Comparison of ENCODE assay signal across 8 cellular contexts in genomic region chr22:21837184-21837979, GRCh38. TPM values are rescaled to one million over a fixed set of nuclear protein-coding genes. Genes with fewer than 3 reads are reported as not detected.
DNase-seq lines count a peak whose midpoint lies in the region; ATAC-seq and TF ChIP-seq lines count a peak whose summit lies in the region.

No MANE protein-coding gene starts in this region.

- H3K27me3 ChIP-seq in duodenal mucosa (ENCODE audit: control insufficient read depth in 1 of 2, insufficient read depth in 2 of 2, low read length in 2 of 2), result no peaks in the 10 kb centered on the region

- H3K4me1 Mint-ChIP-seq in IgD-negative memory B cell (peaks cover 33 to 56% (median 43%) of the 10 kb centered on the region in 3 donors), T-cell (peaks cover 58 to 67% (median 65%) of the 10 kb centered on the region in 3 donors)

- H3K27me3 Mint-ChIP-seq in IgD-negative memory B cell, result no peaks in the 10 kb centered on the region
- H3K27me3 Mint-ChIP-seq in T-cell, result no peaks in the 10 kb centered on the region

- H3K36me3 ChIP-seq in duodenal mucosa (ENCODE audit: control insufficient read depth in 1 of 2, insufficient read depth in 2 of 2, low read length in 2 of 2), result no peaks in the 10 kb centered on the region

- no peak overlapping the region for H3K4me3 Mint-ChIP-seq in IgD-negative memory B cell
- no peak overlapping the region for H3K4me3 Mint-ChIP-seq in T-cell

- CTCF ChIA-PET in T-cell (lab: Charles Lee), result no interaction called here

- DNase-seq in medulla oblongata (ENCODE audit: extremely low spot score), result peak; percentile 41
- DNase-seq in NCI-H1436 (lab: John Stamatoyannopoulos, UW), result no peak
- no peak for DNase-seq in T-cell

- H3K4me3 ChIP-seq in duodenal mucosa (ENCODE audit: low read depth in 1 of 2, low read length in 2 of 2), result no peak overlapping the region

- H3K9me3 Mint-ChIP-seq in IgD-negative memory B cell (no peaks in the 10 kb centered on the region), T-cell (no peaks in the 10 kb centered on the region)

- peaks cover 13 to 16% of the 10 kb centered on the region in 2 donors for H3K4me1 ChIP-seq in duodenal mucosa (ENCODE audit: control insufficient read depth in 1 of 2, insufficient read depth in 2 of 2, low read length in 2 of 2)

- peak overlapping the region in 2 of 3 donors; percentile 79 to 80 for H3K27ac Mint-ChIP-seq in IgD-negative memory B cell
- peak overlapping the region in 1 of 2 donors; percentile 33 for H3K27ac Mint-ChIP-seq in T-cell

- no peak for TF ChIP-seq CTCF in 22Rv1 (IDR thresholded peaks at IDR 0.05)

- peak overlapping the region; percentile 54 for H3K27ac ChIP-seq in 22Rv1
- H3K27ac ChIP-seq in duodenal mucosa (ENCODE audit: low read depth, low read length), result peak overlapping the region; percentile 0

- no peaks in the 10 kb centered on the region for H3K9me3 ChIP-seq in duodenal mucosa (ENCODE audit: control insufficient read depth in 1 of 2, low read length in 2 of 2)

- POLR2A ChIA-PET in T-cell (lab: Charles Lee), result no interaction called here

- H3K36me3 Mint-ChIP-seq in IgD-negative memory B cell, result peaks cover 3% of the 10 kb centered on the region
- peaks cover 3% of the 10 kb centered on the region for H3K36me3 Mint-ChIP-seq in T-cell

- no peak overlapping the region for H3K9ac ChIP-seq in duodenal mucosa (ENCODE audit: low read depth in 1 of 2, low read length in 2 of 2)

- no peak for ATAC-seq in HG03025 (IDR thresholded peaks at IDR 0.05; ENCODE audit: low FRiP score, unreplicated experiment)
- ATAC-seq in HG03159 (IDR thresholded peaks at IDR 0.05; ENCODE audit: unreplicated experiment), result no peak
- ATAC-seq in T-cell (replicated peaks in 1 of 4), result no peak

RNA-seq across cellular contexts. Expression of gene MAPK1, which starts 30.1 kb away (rescaled TPM):
- 41.2 TPM for polyA plus RNA-seq in IgD-negative memory B cell
- 100 to 1,000 TPM in 4 of 5 donors, 10 to 100 TPM in 1; 85.0 to 114 (median 110) TPM for total RNA-seq in T-cell
